Comparison of ENCODE assay signal across 8 cellular contexts in the genomic region with DNA sequence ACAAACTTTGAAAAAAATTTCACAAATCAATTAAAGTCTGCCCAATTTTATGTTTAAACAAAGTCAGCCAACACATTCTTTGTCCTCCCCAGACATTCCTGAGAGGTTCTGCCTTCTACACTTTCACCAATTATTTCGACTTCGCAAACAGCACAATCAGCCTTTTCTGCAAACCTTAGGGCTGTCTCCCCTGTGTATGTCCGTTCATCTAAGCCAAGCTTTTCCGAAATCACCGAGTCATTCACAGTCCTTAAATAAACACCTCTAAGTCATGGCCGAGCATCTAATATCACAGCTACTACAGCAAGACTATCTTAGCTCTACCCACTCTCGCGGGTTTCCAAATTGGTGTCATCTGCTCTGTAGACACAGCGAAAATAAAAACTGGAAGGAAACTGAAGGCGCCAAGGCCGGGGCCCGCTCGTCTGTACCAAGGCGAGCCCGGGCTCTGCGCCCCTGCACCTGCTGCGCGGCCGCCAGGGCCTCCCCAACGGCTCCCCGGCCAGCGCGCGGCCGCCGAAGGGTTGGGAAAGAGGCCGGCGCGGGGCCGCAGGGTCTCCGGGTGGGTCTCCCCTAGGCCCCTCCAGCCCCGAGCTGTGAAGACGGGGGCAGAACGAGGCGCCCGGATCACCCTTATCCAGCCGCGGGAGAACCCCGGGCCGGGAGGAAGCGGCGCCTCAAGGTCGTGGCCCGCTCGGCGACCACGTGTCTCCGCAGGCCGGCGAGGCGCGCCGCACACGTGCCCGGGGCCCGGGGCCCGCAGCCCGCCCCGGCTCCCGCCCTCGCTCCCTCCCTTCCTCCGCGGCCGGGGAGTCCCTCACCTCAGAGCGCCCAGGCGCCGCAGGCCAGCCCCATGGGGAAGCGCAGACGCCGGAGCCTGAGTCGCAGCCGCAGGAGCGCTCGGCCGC. TPM values are rescaled to one million over a fixed set of nuclear protein-coding genes. Genes with fewer than 3 reads are reported as not detected.
A peak's percentile ranks its signal among the peaks of the same experiment; 100 is the strongest.
DNase-seq lines count a peak whose midpoint lies in the region; ATAC-seq and TF ChIP-seq lines count a peak whose summit lies in the region.

No MANE protein-coding gene starts in this region.

- DNase-seq in AG04450 (ENCODE audit: low read depth, low spot score) = no peak
- peak; percentile 78 for DNase-seq in NCI-H2171 (lab: John Stamatoyannopoulos, UW)
- peak; percentile 63 for DNase-seq in left cardiac atrium
- peak; percentile 65 for DNase-seq in pons (ENCODE audit: low spot score)
- DNase-seq in NCI-H187 treated with DMSO at 0.1 percent for 48 hours (lab: John Stamatoyannopoulos, UW) = no peak

- CTCF ChIA-PET in AG04450 (lab: Charles Lee) = interaction anchor here (0.6 to 4.3 kb wide), 4 partner anchors 13 to 352 kb away, joined by 3 to 28 read pairs (median 16); no protein-coding TSS in a partner anchor

- POLR2A ChIA-PET in AG04450 (lab: Yijun Ruan, JAX) = interaction anchor here (0.5 to 1.7 kb wide), 9 partner anchors 8 to 390 kb away, joined by 3 to 9 read pairs (median 4); no protein-coding TSS in a partner anchor

- ATAC-seq in GM18505 (IDR thresholded peaks at IDR 0.05; ENCODE audit: unreplicated experiment) (peak; percentile 49), HG02943 (IDR thresholded peaks at IDR 0.05; ENCODE audit: low read depth, unreplicated experiment) (peak; percentile 42), left cardiac atrium (peak; percentile 40 to 55)

- peaks cover 3% of the 10 kb centered on the region; the same call in 1 of the 2 replicates for H3K9me3 ChIP-seq in AG04450 (ENCODE audit: control insufficient read depth, insufficient read depth, low read length)

- peak overlapping the region; percentile 59 for H3K4me3 ChIP-seq in AG04450 (ENCODE audit: low read depth, low read length)

- H3K27me3 Mint-ChIP-seq in activated naive CD8-positive, alpha-beta T cell = no peaks in the 10 kb centered on the region

- H3K27ac Mint-ChIP-seq in activated naive CD8-positive, alpha-beta T cell = peak overlapping the region; percentile 97

- H3K4me3 Mint-ChIP-seq in activated naive CD8-positive, alpha-beta T cell = peak overlapping the region; percentile 99

- intact Hi-C loops in left cardiac atrium (cut with DNase I) = no loop called here

- H3K4me1 Mint-ChIP-seq in activated naive CD8-positive, alpha-beta T cell (ENCODE audit: low read depth) = peaks cover 48% of the 10 kb centered on the region

- 0 out of 2 replicates have a peak, but pooled peaks have one; percentile 5 for TF ChIP-seq CTCF in AG04450 (IDR thresholded peaks at IDR 0.05; ENCODE audit: low read depth, low read length)

- TF ChIP-seq POLR2A in GM18505 (IDR thresholded peaks at IDR 0.05; ENCODE audit: borderline replicate concordance, extremely low read depth, insufficient read depth, insufficient read length) = no peak

- peaks cover 16% of the 10 kb centered on the region for H3K36me3 Mint-ChIP-seq in activated naive CD8-positive, alpha-beta T cell

- no peaks in the 10 kb centered on the region for H3K27me3 ChIP-seq in AG04450 (ENCODE audit: control insufficient read depth, insufficient read depth, low read length)

- H3K27ac ChIP-seq in AG04450 (ENCODE audit: low read depth, low read length) = peak overlapping the region; percentile 31

- no peaks in the 10 kb centered on the region for H3K9me3 Mint-ChIP-seq in activated naive CD8-positive, alpha-beta T cell (ENCODE audit: low read depth)

RNA-seq across cellular contexts. Expression of a gene that starts 0.6 kb away (rescaled TPM):
- 143 and 168 TPM in 2 replicates for polyA plus RNA-seq in AG04450 (2011; rRNA removed)
- polyA minus RNA-seq in AG04450 (2011; rRNA and poly(A)+ RNA removed) = 92.7 and 98.7 TPM in 2 replicates
- 10 to 100 TPM; 26.7 to 40.5 TPM for total RNA-seq in left cardiac atrium

Comparison
In these comparisons a context has a peak if more than half of its experiments do, and no peak if none do; other contexts are left out.
1. DNase-seq: peak in NCI-H2171 (single experiment), left cardiac atrium (single experiment) and pons (single experiment); none in AG04450 (single experiment) and NCI-H187 treated with DMSO at 0.1 percent for 48 hours (single experiment).
2. Peak in every context shown above with its lines, with median percentiles within 50 percentile points of each other: ATAC-seq.